ENCODE assay signal across 1 cellular context in genomic region chr7:22120391-22121053, GRCh38.
TF ChIP-seq lines count a peak whose summit lies in the region.

No MANE protein-coding gene starts in this region.

TF ChIP-seq in HEK293, 187 proteins besides CTCF, POLR2A, EP300 and RAD21 (continued from another document):
- TF ChIP-seq PATZ1 (tag by site-specific recombination; IDR thresholded peaks at IDR 0.05) (no peak), ZNF830 (tag by site-specific recombination; IDR thresholded peaks at IDR 0.05; ENCODE audit: low read depth) (no peak), ZNF791 (tag by site-specific recombination; IDR thresholded peaks at IDR 0.05) (no peak), ZNF211 (tag by site-specific recombination; IDR thresholded peaks at IDR 0.05; ENCODE audit: low read depth) (no peak), PRDM6 (tag by site-specific recombination; IDR thresholded peaks at IDR 0.05) (peak; percentile 64), KLF1 (tag by site-specific recombination; IDR thresholded peaks at IDR 0.05) (0 out of 2 replicates have a peak, but pooled peaks have one; percentile 23), ZNF292 (tag by site-specific recombination; IDR thresholded peaks at IDR 0.05; ENCODE audit: borderline replicate concordance, low read depth) (no peak), SP7 (tag by site-specific recombination; IDR thresholded peaks at IDR 0.05) (peak; percentile 38; the same call in 1 of the 2 replicates)
- TF ChIP-seq, protein P1, sequence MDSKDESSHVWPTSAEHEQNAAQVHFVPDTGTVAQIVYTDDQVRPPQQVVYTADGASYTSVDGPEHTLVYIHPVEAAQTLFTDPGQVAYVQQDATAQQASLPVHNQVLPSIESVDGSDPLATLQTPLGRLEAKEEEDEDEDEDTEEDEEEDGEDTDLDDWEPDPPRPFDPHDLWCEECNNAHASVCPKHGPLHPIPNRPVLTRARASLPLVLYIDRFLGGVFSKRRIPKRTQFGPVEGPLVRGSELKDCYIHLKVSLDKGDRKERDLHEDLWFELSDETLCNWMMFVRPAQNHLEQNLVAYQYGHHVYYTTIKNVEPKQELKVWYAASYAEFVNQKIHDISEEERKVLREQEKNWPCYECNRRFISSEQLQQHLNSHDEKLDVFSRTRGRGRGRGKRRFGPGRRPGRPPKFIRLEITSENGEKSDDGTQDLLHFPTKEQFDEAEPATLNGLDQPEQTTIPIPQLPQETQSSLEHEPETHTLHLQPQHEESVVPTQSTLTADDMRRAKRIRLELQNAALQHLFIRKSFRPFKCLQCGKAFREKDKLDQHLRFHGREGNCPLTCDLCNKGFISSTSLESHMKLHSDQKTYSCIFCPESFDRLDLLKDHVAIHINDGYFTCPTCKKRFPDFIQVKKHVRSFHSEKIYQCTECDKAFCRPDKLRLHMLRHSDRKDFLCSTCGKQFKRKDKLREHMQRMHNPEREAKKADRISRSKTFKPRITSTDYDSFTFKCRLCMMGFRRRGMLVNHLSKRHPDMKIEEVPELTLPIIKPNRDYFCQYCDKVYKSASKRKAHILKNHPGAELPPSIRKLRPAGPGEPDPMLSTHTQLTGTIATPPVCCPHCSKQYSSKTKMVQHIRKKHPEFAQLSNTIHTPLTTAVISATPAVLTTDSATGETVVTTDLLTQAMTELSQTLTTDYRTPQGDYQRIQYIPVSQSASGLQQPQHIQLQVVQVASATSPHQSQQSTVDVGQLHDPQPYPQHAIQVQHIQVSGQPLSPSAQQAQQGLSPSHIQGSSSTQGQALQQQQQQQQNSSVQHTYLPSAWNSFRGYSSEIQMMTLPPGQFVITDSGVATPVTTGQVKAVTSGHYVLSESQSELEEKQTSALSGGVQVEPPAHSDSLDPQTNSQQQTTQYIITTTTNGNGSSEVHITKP (tag by site-specific recombination; IDR thresholded peaks at IDR 0.05), result peak; percentile 85
